Comparison of ENCODE assay signal across 13 cellular contexts in genomic region chr1:29156543-29157268, GRCh38. TPM values are rescaled to one million over a fixed set of nuclear protein-coding genes. Genes with fewer than 3 reads are reported as not detected.
A peak's percentile ranks its signal among the peaks of the same experiment; 100 is the strongest.
DNase-seq lines count a peak whose midpoint lies in the region; ATAC-seq and TF ChIP-seq lines count a peak whose summit lies in the region.
"Had no signal": no experiment of that assay in that cellular context is flagged by ENCODE, and none has a peak within 500 bp of the region (broad histone marks: within the 10 kb centered on the region; RNA-seq: fewer than 3 reads in every experiment).

No MANE protein-coding gene starts in this region.

- H3K4me3 Mint-ChIP-seq in Caco-2 (ENCODE audit: unreplicated experiment) (peak overlapping the region; percentile 52), nephron progenitor cell (no peak overlapping the region)
- H3K4me3 Mint-ChIP-seq: B cell had no signal

- POLR2A ChIA-PET in Caco-2 (lab: Charles Lee) = interaction anchor here (0.7 to 1.2 kb wide), 2 partner anchors 9 to 30 kb away, joined by 3 read pairs; no protein-coding TSS in a partner anchor

- DNase-seq in Caco-2 = peak; percentile 71 to 76
- DNase-seq in SK-N-MC (ENCODE audit: low read depth, low spot score) = peak; percentile 94
- DNase-seq in fibroblast of villous mesenchyme (ENCODE audit: low read depth) = peak; percentile 95
- no peak for DNase-seq in nephron progenitor cell
- no peak for DNase-seq in posterior cingulate gyrus
- DNase-seq in GDM1 (lab: John Stamatoyannopoulos, UW) = no peak
- DNase-seq: NCI-H146 had no signal

- ATAC-seq in GM18867 (IDR thresholded peaks at IDR 0.05; ENCODE audit: unreplicated experiment) (no peak), GM21526 (IDR thresholded peaks at IDR 0.05; ENCODE audit: low FRiP score, unreplicated experiment) (no peak)

- BruUV-seq in Caco-2 (replicated peaks; lab: Mats Ljungman, UMichigan) = no TSS peak

- H3K27me3 ChIP-seq in Caco-2 (replicated peaks; ENCODE audit: control insufficient read depth, insufficient read depth, low read length) = no peaks in the 10 kb centered on the region

- peak overlapping the region; percentile 96 for H3K27ac ChIP-seq in SK-N-MC

- peak overlapping the region; percentile 59 for H3K9ac ChIP-seq in SK-N-MC (ENCODE audit: insufficient read length)

- H3K27me3 Mint-ChIP-seq in Caco-2 (ENCODE audit: insufficient read depth, unreplicated experiment) (no peaks in the 10 kb centered on the region), nephron progenitor cell (ENCODE audit: low read depth, poor library complexity) (no peaks in the 10 kb centered on the region)
- H3K27me3 Mint-ChIP-seq: B cell had no signal

- CTCF ChIA-PET in Caco-2 (lab: Charles Lee) = interaction anchor here (0.9 to 1.2 kb wide), 4 partner anchors 10 to 67 kb away, joined by 3 to 7 read pairs (median 3); partner anchors contain the start of gene SRSF4

- peaks cover 2% of the 10 kb centered on the region; the same call in 1 of the 2 replicates for H3K36me3 ChIP-seq in Caco-2 (ENCODE audit: control insufficient read depth, insufficient read depth, low read length)
- H3K36me3 ChIP-seq in SK-N-MC (ENCODE audit: insufficient read depth, low read length) = peaks cover 89% of the 10 kb centered on the region

- H3K4me3 ChIP-seq in Caco-2 (ENCODE audit: low read depth, low read length) = no peak overlapping the region
- peak overlapping the region; percentile 52 for H3K4me3 ChIP-seq in SK-N-MC
- H3K4me3 ChIP-seq in fibroblast of villous mesenchyme (ENCODE audit: low read depth, low read length) = no peak overlapping the region
- H3K4me3 ChIP-seq: coronary artery had no signal

- peaks cover 16% of the 10 kb centered on the region for H3K4me1 ChIP-seq in Caco-2

- H3K9me3 ChIP-seq in Caco-2 (peaks cover 4% of the 10 kb centered on the region; the same call in 1 of the 2 replicates), SK-N-MC (ENCODE audit: low read depth, low read length) (no peaks in the 10 kb centered on the region)

- H3K36me3 Mint-ChIP-seq in Caco-2 (ENCODE audit: insufficient read depth, unreplicated experiment) = peaks cover 82% of the 10 kb centered on the region
- H3K36me3 Mint-ChIP-seq in nephron progenitor cell (ENCODE audit: low read depth) = peaks cover 89% of the 10 kb centered on the region

- H3K27ac Mint-ChIP-seq in Caco-2 (ENCODE audit: unreplicated experiment) (peak overlapping the region; percentile 82), nephron progenitor cell (peak overlapping the region; percentile 94)
- H3K27ac Mint-ChIP-seq: activated T-helper 2 cell treated with anti-CD3 and anti-CD28 coated beads, Interferon-gamma antibody, Interleukin-2, Interleukin-4, amounts not matched to agents 10 μg/mL and 5 μg/mL and 100 μg/mL, durations not matched to agents 14 hours and 24 hours and 36 hours; B cell had no signal

- TF ChIP-seq CTCF in Caco-2 (IDR thresholded peaks at IDR 0.05; ENCODE audit: insufficient read depth in 1 of 2, low read depth in 1 of 2, low read length in 1 of 2, severe bottlenecking in 1 of 2, unreplicated experiment in 1 of 2) = no peak
- no peak for TF ChIP-seq CTCF in fibroblast of villous mesenchyme (IDR thresholded peaks at IDR 0.05; ENCODE audit: insufficient read depth, low read depth, low read length)
- TF ChIP-seq CTCF in nephron progenitor cell (IDR thresholded peaks at IDR 0.05) = no peak

- intact Hi-C loops in Caco-2 (cut with micrococcal nuclease; ENCODE audit: unreplicated experiment) (no loop called here), posterior cingulate gyrus (cut with DNase I) (no loop called here)

- no peaks in the 10 kb centered on the region for H3K9me3 Mint-ChIP-seq in Caco-2 (ENCODE audit: unreplicated experiment)
- H3K9me3 Mint-ChIP-seq in nephron progenitor cell = no peaks in the 10 kb centered on the region
- H3K9me3 Mint-ChIP-seq: activated T-helper 2 cell treated with anti-CD3 and anti-CD28 coated beads, Interferon-gamma antibody, Interleukin-2, Interleukin-4, amounts not matched to agents 10 μg/mL and 5 μg/mL and 100 μg/mL, durations not matched to agents 14 hours and 24 hours and 36 hours had no signal

- H3K4me1 Mint-ChIP-seq in Caco-2 (ENCODE audit: low read depth, unreplicated experiment) (no peaks in the 10 kb centered on the region), nephron progenitor cell (peaks cover 15% of the 10 kb centered on the region)
- H3K4me1 Mint-ChIP-seq: B cell had no signal

RNA-seq across cellular contexts. Expression of gene SRSF4, which starts 25.0 kb away (rescaled TPM):
- 44.1 and 45.8 TPM in 2 replicates for total RNA-seq in Caco-2 (2022)
- total RNA-seq in fibroblast of villous mesenchyme = 33.5 and 44.0 TPM in 2 replicates

RNA-seq across cellular contexts. Expression of gene TMEM200B, which starts 33.0 kb away (rescaled TPM):
- total RNA-seq in Caco-2 (2022) = 3.3 TPM in 2 replicates
- total RNA-seq in fibroblast of villous mesenchyme = 14.2 and 14.8 TPM in 2 replicates
- total RNA-seq: B cell, OCI-LY7 had no signal

Comparison
In these comparisons a context has a peak if more than half of its experiments do, and no peak if none do; other contexts are left out.
1. DNase-seq: peak in Caco-2 (2 of 2), SK-N-MC (single experiment) and fibroblast of villous mesenchyme (single experiment); none in nephron progenitor cell (single experiment), posterior cingulate gyrus (0 of 10) and GDM1 (single experiment).